Comparison of ENCODE assay signal across 23 cellular contexts in genomic region chr7:104133238-104133637, GRCh38.
"Had no signal": no experiment of that assay in that cellular context is flagged by ENCODE, and none has a peak within 500 bp of the region (broad histone marks: within the 10 kb centered on the region; RNA-seq: fewer than 3 reads in every experiment).

No MANE protein-coding gene starts in this region.

- DNase-seq: activated CD4-positive, alpha-beta T cell treated with anti-CD3 and anti-CD28 coated beads for 36 hours; activated effector memory CD4-positive, alpha-beta T cell treated with Interleukin-2 at 50 U/mL for 16 hours; activated naive CD4-positive, alpha-beta T cell treated with Interleukin-2 at 50 U/mL for 16 hours; anterior cingulate cortex; colonic mucosa; effector CD8-positive, alpha-beta T cell; kidney; left colon; mammary epithelial cell; naive B cell; nephron progenitor cell; pancreas; sigmoid colon; small intestine; stimulated activated CD4-positive, alpha-beta T cell treated with anti-CD3 and anti-CD28 coated beads, Interleukin-4, amount 100 ng/mL, for 24 hours had no signal

- H3K4me3 ChIP-seq: colonic mucosa, gastroesophageal sphincter, hepatocyte, pancreas, prostate gland, sigmoid colon, thoracic aorta had no signal

- H3K9me3 ChIP-seq: colonic mucosa, gastroesophageal sphincter, neutrophil, pancreas, prostate gland, sigmoid colon, thoracic aorta had no signal

- H3K27ac ChIP-seq: colonic mucosa, epithelial cell of prostate, gastroesophageal sphincter, hepatocyte, neutrophil, pancreas, prostate gland, sigmoid colon, thoracic aorta had no signal

- H3K4me1 ChIP-seq: colonic mucosa, gastroesophageal sphincter, prostate gland, sigmoid colon had no signal

- H3K27me3 ChIP-seq: colonic mucosa, gastroesophageal sphincter, hepatocyte, neutrophil, pancreas, sigmoid colon had no signal

- ATAC-seq: activated CD4-positive, alpha-beta T cell treated with anti-CD3 and anti-CD28 coated beads for 36 hours; gastroesophageal sphincter; left colon; stimulated activated effector memory CD8-positive, alpha-beta T cell treated with anti-CD3 and anti-CD28 coated beads, Interleukin-12 subunit alpha, Interleukin-12 subunit beta, amount 100 ng/mL, for 72 hours; WTC11 had no signal

- H3K36me3 ChIP-seq: colonic mucosa, pancreas, prostate gland had no signal
